23 cellular contexts compared by ENCODE assay signal in the genomic region with DNA sequence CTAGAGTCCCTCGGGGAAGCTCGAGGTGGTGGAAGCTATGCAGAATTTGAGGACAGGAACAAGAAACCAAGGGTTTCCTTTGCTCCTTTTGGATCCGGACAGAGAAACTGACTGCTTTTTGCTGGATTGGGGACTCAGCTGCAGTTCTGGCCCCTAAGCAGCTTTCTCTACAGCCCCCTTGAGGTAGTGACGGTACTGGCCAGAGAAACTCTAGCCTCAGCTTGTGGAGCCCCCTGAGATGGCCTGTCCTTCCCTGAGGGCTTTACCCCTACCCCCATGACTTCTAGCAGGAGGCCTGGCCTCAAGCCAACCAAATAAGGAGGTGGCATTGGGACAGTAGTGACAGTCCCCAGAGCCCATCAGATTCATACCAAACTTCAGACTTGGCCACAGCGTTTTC.
DNase-seq lines count a peak whose midpoint lies in the region; ATAC-seq and TF ChIP-seq lines count a peak whose summit lies in the region.
"Had no signal": no experiment of that assay in that cellular context is flagged by ENCODE, and none has a peak within 500 bp of the region (broad histone marks: within the 10 kb centered on the region; RNA-seq: fewer than 3 reads in every experiment).

No MANE protein-coding gene starts in this region.

- H3K36me3 Mint-ChIP-seq in GM23338 (ENCODE audit: low read depth) (no peaks in the 10 kb centered on the region), nephron progenitor cell (ENCODE audit: low read depth) (no peaks in the 10 kb centered on the region)
- H3K36me3 Mint-ChIP-seq in activated CD4-positive, alpha-beta memory T cell treated with anti-CD3 and anti-CD28 coated beads for 36 hours: no peaks in the 10 kb centered on the region
- H3K36me3 Mint-ChIP-seq in activated CD4-positive, alpha-beta T cell treated with anti-CD3 and anti-CD28 coated beads, Interleukin-2, amount 10 ng/mL, durations not matched to agents 7 days and 5 days (ENCODE audit: low read depth): no peaks in the 10 kb centered on the region

- H3K27me3 ChIP-seq in GM23338 (ENCODE audit: insufficient read depth) (no peaks in the 10 kb centered on the region), WERI-Rb-1 (ENCODE audit: insufficient read depth, low read depth, severe bottlenecking) (no peaks in the 10 kb centered on the region), esophagus muscularis mucosa (peaks cover 0 to 29% (median 0%) of the 10 kb centered on the region in 4 donors)

- intact Hi-C loops in esophagus muscularis mucosa (cut with DNase I): no loop called here
- intact Hi-C loops in activated CD4-positive, alpha-beta memory T cell treated with anti-CD3 and anti-CD28 coated beads for 36 hours (cut with micrococcal nuclease): no loop called here

- no peaks in the 10 kb centered on the region for H3K9me3 ChIP-seq in WERI-Rb-1 (ENCODE audit: severe bottlenecking)
- no peaks in the 10 kb centered on the region for H3K9me3 ChIP-seq in esophagus muscularis mucosa
- H3K9me3 ChIP-seq: A549, HAP-1, SJCRH30 had no signal

- TF ChIP-seq CTCF in GM23338 (conservative IDR thresholded peaks at IDR 0.05; ENCODE audit: low read depth in 2 of 2): 0 out of 4 replicates have a peak, but pooled peaks of 1 of the 2 experiments have one; percentile 13
- peak; percentile 35; the same call in 1 of the 2 replicates for TF ChIP-seq CTCF in WERI-Rb-1 (IDR thresholded peaks at IDR 0.05; ENCODE audit: low read depth, low read length)
- TF ChIP-seq CTCF in esophagus muscularis mucosa (IDR thresholded peaks at IDR 0.05): no peak
- TF ChIP-seq CTCF in nephron progenitor cell (IDR thresholded peaks at IDR 0.05): peak; percentile 7

- H3K27ac ChIP-seq in GM23338 (ENCODE audit: low read depth) (no peak overlapping the region), WERI-Rb-1 (no peak overlapping the region), esophagus muscularis mucosa (replicated peaks in 1 of 4) (no peak overlapping the region)
- H3K27ac ChIP-seq: A549, KMS-11, SJCRH30 had no signal

- H3K27me3 Mint-ChIP-seq in GM23338 (ENCODE audit: insufficient read depth, low read depth, poor library complexity): peaks cover 4% of the 10 kb centered on the region
- H3K27me3 Mint-ChIP-seq in nephron progenitor cell (ENCODE audit: low read depth, poor library complexity): peaks cover 19% of the 10 kb centered on the region
- peaks cover 4% of the 10 kb centered on the region for H3K27me3 Mint-ChIP-seq in activated CD4-positive, alpha-beta memory T cell treated with anti-CD3 and anti-CD28 coated beads for 36 hours
- no peaks in the 10 kb centered on the region for H3K27me3 Mint-ChIP-seq in activated CD4-positive, alpha-beta T cell treated with anti-CD3 and anti-CD28 coated beads, Interleukin-2, amount 10 ng/mL, durations not matched to agents 7 days and 5 days

- H2AFZ ChIP-seq in GM23338: no peak overlapping the region

- H3K36me3 ChIP-seq in GM23338 (ENCODE audit: insufficient read depth): no peaks in the 10 kb centered on the region
- H3K36me3 ChIP-seq in WERI-Rb-1: no peaks in the 10 kb centered on the region
- no peaks in the 10 kb centered on the region for H3K36me3 ChIP-seq in esophagus muscularis mucosa
- H3K36me3 ChIP-seq: HAP-1, SJCRH30 had no signal

- no peak overlapping the region for H3K4me2 ChIP-seq in GM23338
- H3K4me2 ChIP-seq: A549, KMS-11 had no signal

- POLR2A ChIA-PET in activated CD4-positive, alpha-beta memory T cell treated with anti-CD3 and anti-CD28 coated beads for 36 hours (lab: Charles Lee): no interaction called here
- POLR2A ChIA-PET in activated CD4-positive, alpha-beta T cell treated with anti-CD3 and anti-CD28 coated beads, Interleukin-2, amount 10 ng/mL, durations not matched to agents 7 days and 5 days (lab: Charles Lee): no interaction called here

- peak; percentile 30 for DNase-seq in GM23338 (ENCODE audit: low spot score)
- no peak for DNase-seq in WERI-Rb-1
- DNase-seq in esophagus muscularis mucosa (ENCODE audit: extremely low spot score): peak; percentile 62
- no peak for DNase-seq in nephron progenitor cell
- no peak for DNase-seq in activated CD4-positive, alpha-beta memory T cell treated with anti-CD3 and anti-CD28 coated beads for 36 hours
- no peak for DNase-seq in activated CD4-positive, alpha-beta T cell treated with anti-CD3 and anti-CD28 coated beads, Interleukin-2, amount 10 ng/mL, durations not matched to agents 7 days and 5 days
- DNase-seq: EL, GF-D8, IMR-90, NCI-H1105, NCI-H146, NCI-H2029, NCI-H226, NCI-H510A treated with DMSO at 0.1 percent for 48 hours, NCI-H748 treated with DMSO at 0.1 percent for 48 hours, OCI-M1, SJCRH30 had no signal

- TF ChIP-seq EP300 in esophagus muscularis mucosa (IDR thresholded peaks at IDR 0.05): no peak

- CTCF ChIA-PET in activated CD4-positive, alpha-beta memory T cell treated with anti-CD3 and anti-CD28 coated beads for 36 hours (lab: Charles Lee): no interaction called here
- CTCF ChIA-PET in activated CD4-positive, alpha-beta T cell treated with anti-CD3 and anti-CD28 coated beads, Interleukin-2, amount 10 ng/mL, durations not matched to agents 7 days and 5 days (lab: Charles Lee): interaction anchor here (0.9 kb wide), 1 partner anchor 107 kb away, joined by 3 read pairs; no protein-coding TSS in a partner anchor

- no peaks in the 10 kb centered on the region for H4K20me1 ChIP-seq in GM23338 (replicated peaks; ENCODE audit: insufficient read depth)

- H3K9me3 Mint-ChIP-seq in GM23338: no peaks in the 10 kb centered on the region; the same call in 2 of the 3 replicates
- no peaks in the 10 kb centered on the region for H3K9me3 Mint-ChIP-seq in nephron progenitor cell
- H3K9me3 Mint-ChIP-seq in activated CD4-positive, alpha-beta memory T cell treated with anti-CD3 and anti-CD28 coated beads for 36 hours: no peaks in the 10 kb centered on the region
- no peaks in the 10 kb centered on the region for H3K9me3 Mint-ChIP-seq in activated CD4-positive, alpha-beta T cell treated with anti-CD3 and anti-CD28 coated beads, Interleukin-2, amount 10 ng/mL, durations not matched to agents 7 days and 5 days

- no peaks in the 10 kb centered on the region for H3F3A ChIP-seq in GM23338 (replicated peaks; ENCODE audit: low read depth)

- no peak for TF ChIP-seq POLR2A in esophagus muscularis mucosa (IDR thresholded peaks at IDR 0.05; ENCODE audit: low read depth)

- H3K79me2 ChIP-seq in GM23338 (replicated peaks; ENCODE audit: insufficient read depth): no peaks in the 10 kb centered on the region

- WGBS in esophagus muscularis mucosa: 85% methylated on average over 5 of the region's 5 CpGs

- H3K4me1 ChIP-seq in GM23338 (ENCODE audit: insufficient read depth) (no peaks in the 10 kb centered on the region), esophagus muscularis mucosa (no peaks in the 10 kb centered on the region)
- H3K4me1 ChIP-seq: A549, HAP-1, SJCRH30 had no signal

- H3K4me3 Mint-ChIP-seq in GM23338: no peak overlapping the region
- H3K4me3 Mint-ChIP-seq in nephron progenitor cell: no peak overlapping the region
- no peak overlapping the region for H3K4me3 Mint-ChIP-seq in activated CD4-positive, alpha-beta memory T cell treated with anti-CD3 and anti-CD28 coated beads for 36 hours
- H3K4me3 Mint-ChIP-seq in activated CD4-positive, alpha-beta T cell treated with anti-CD3 and anti-CD28 coated beads, Interleukin-2, amount 10 ng/mL, durations not matched to agents 7 days and 5 days: no peak overlapping the region
- H3K4me3 Mint-ChIP-seq: B cell had no signal

- H3K4me3 ChIP-seq in GM23338 (no peak overlapping the region), WERI-Rb-1 (ENCODE audit: low read depth, low read length) (no peak overlapping the region), esophagus muscularis mucosa (no peak overlapping the region)
- H3K4me3 ChIP-seq: A549, HAP-1, SJCRH30 had no signal

- no peak overlapping the region for H3K27ac Mint-ChIP-seq in GM23338
- no peak overlapping the region for H3K27ac Mint-ChIP-seq in nephron progenitor cell
- no peak overlapping the region for H3K27ac Mint-ChIP-seq in activated CD4-positive, alpha-beta memory T cell treated with anti-CD3 and anti-CD28 coated beads for 36 hours
- H3K27ac Mint-ChIP-seq in activated CD4-positive, alpha-beta T cell treated with anti-CD3 and anti-CD28 coated beads, Interleukin-2, amount 10 ng/mL, durations not matched to agents 7 days and 5 days: no peak overlapping the region
- H3K27ac Mint-ChIP-seq: B cell had no signal

- H3K4me1 Mint-ChIP-seq in GM23338: no peaks in the 10 kb centered on the region
- peaks cover 10% of the 10 kb centered on the region for H3K4me1 Mint-ChIP-seq in nephron progenitor cell
- H3K4me1 Mint-ChIP-seq in activated CD4-positive, alpha-beta memory T cell treated with anti-CD3 and anti-CD28 coated beads for 36 hours (ENCODE audit: low read depth): no peaks in the 10 kb centered on the region
- H3K4me1 Mint-ChIP-seq in activated CD4-positive, alpha-beta T cell treated with anti-CD3 and anti-CD28 coated beads, Interleukin-2, amount 10 ng/mL, durations not matched to agents 7 days and 5 days: no peaks in the 10 kb centered on the region
- H3K4me1 Mint-ChIP-seq: B cell had no signal

- no peaks in the 10 kb centered on the region for H3K9me2 ChIP-seq in GM23338 (ENCODE audit: insufficient read depth)

- ATAC-seq in GM23338 (peak; percentile 66), HG03108 (IDR thresholded peaks at IDR 0.05; ENCODE audit: unreplicated experiment) (no peak), HG03565 (IDR thresholded peaks at IDR 0.05; ENCODE audit: unreplicated experiment) (no peak)
- ATAC-seq: A549 had no signal

TF ChIP-seq in GM23338, 12 proteins besides CTCF, POLR2A, EP300 and RAD21 (continues in another document):
- no peak for TF ChIP-seq EZH2phosphoT487 (IDR thresholded peaks at IDR 0.05; ENCODE audit: unreplicated experiment)
- TF ChIP-seq ZNF114 (CRISPR knock-in tag; IDR thresholded peaks at IDR 0.05): no peak
- no peak for TF ChIP-seq STAT1 (IDR thresholded peaks at IDR 0.05; ENCODE audit: unreplicated experiment)
- TF ChIP-seq ZNF331 (CRISPR knock-in tag; IDR thresholded peaks at IDR 0.05; ENCODE audit: low read depth): no peak
- no peak for TF ChIP-seq EZH2 (IDR thresholded peaks at IDR 0.05; ENCODE audit: low read depth, unreplicated experiment)
- no peak for TF ChIP-seq POLR2AphosphoS5 (IDR thresholded peaks at IDR 0.05; ENCODE audit: low read depth)

Comparison
In these comparisons a context has a peak if more than half of its experiments do, and no peak if none do; other contexts are left out.
1. DNase-seq: peak in GM23338 (single experiment) and esophagus muscularis mucosa (single experiment); none in WERI-Rb-1 (single experiment), nephron progenitor cell (single experiment), activated CD4-positive, alpha-beta memory T cell treated with anti-CD3 and anti-CD28 coated beads for 36 hours (single experiment) and activated CD4-positive, alpha-beta T cell treated with anti-CD3 and anti-CD28 coated beads, Interleukin-2, amount 10 ng/mL, durations not matched to agents 7 days and 5 days (single experiment).
2. CTCF ChIP-seq: peak in WERI-Rb-1 (single experiment) and nephron progenitor cell (single experiment); none in esophagus muscularis mucosa (0 of 3).